Comparison of ENCODE assay signal across 28 cellular contexts in the genomic region with DNA sequence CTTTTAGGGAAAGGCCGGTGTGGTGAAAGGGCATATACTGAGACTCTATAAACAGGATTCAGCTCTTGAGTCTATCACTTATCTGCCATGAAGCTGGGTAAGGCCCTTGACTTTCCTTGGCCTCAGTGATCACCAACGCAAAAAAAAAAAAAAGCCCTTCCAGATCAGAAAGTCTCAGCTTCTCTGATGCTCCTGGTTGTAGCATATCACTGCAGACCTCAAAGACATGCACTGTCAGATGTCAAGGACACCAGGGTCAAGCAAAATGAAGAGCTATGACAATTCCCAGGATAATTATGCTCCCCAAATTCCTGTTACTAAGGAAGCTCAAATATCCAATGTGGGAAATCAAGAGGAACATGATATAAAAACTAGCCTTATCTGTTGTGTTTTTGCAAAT.
DNase-seq lines count a peak whose midpoint lies in the region; ATAC-seq and TF ChIP-seq lines count a peak whose summit lies in the region.
"Had no signal": no experiment of that assay in that cellular context is flagged by ENCODE, and none has a peak within 500 bp of the region (broad histone marks: within the 10 kb centered on the region; RNA-seq: fewer than 3 reads in every experiment).

No MANE protein-coding gene starts in this region.

- H3K27ac Mint-ChIP-seq in MCF 10A (ENCODE audit: low read depth, unreplicated experiment): peak overlapping the region; percentile 89
- H3K27ac Mint-ChIP-seq: activated naive CD8-positive, alpha-beta T cell treated with anti-CD3 and anti-CD28 coated beads, Interleukin-2, amount 50 U/mL, for 24 hours; memory B cell; progenitor cell of endocrine pancreas; stimulated activated naive CD8-positive, alpha-beta T cell treated with anti-CD3 and anti-CD28 coated beads, Interleukin-15, amount 100 ng/mL, for 72 hours had no signal

- H2AFZ ChIP-seq in Karpas-422 (ENCODE audit: low read length): no peak overlapping the region

- CTCF ChIA-PET in MCF 10A (lab: Yijun Ruan, JAX): interaction anchor here (0.6 to 0.9 kb wide), 4 partner anchors 8 to 667 kb away, joined by 3 to 4 read pairs (median 4); no protein-coding TSS in a partner anchor

- H3K36me3 ChIP-seq in breast epithelium (no peaks in the 10 kb centered on the region), adipocyte (ENCODE audit: control insufficient read depth, insufficient read depth, low read length, severe bottlenecking) (no peaks in the 10 kb centered on the region), Karpas-422 (ENCODE audit: insufficient read depth, low read length) (no peaks in the 10 kb centered on the region)
- H3K36me3 ChIP-seq: heart left ventricle, thyroid gland, vagina had no signal

- no peak overlapping the region for H3K4me3 Mint-ChIP-seq in MCF 10A (ENCODE audit: unreplicated experiment)
- H3K4me3 Mint-ChIP-seq: activated naive CD8-positive, alpha-beta T cell treated with anti-CD3 and anti-CD28 coated beads, Interleukin-2, amount 50 U/mL, for 24 hours; memory B cell had no signal

- H3K27me3 Mint-ChIP-seq in MCF 10A (ENCODE audit: insufficient read depth, unreplicated experiment): no peaks in the 10 kb centered on the region
- H3K27me3 Mint-ChIP-seq: progenitor cell of endocrine pancreas; stimulated activated naive CD8-positive, alpha-beta T cell treated with anti-CD3 and anti-CD28 coated beads, Interleukin-15, amount 100 ng/mL, for 72 hours had no signal

- no peaks in the 10 kb centered on the region for H3K9me3 Mint-ChIP-seq in MCF 10A (ENCODE audit: unreplicated experiment)
- H3K9me3 Mint-ChIP-seq: activated naive CD8-positive, alpha-beta T cell treated with anti-CD3 and anti-CD28 coated beads, Interleukin-2, amount 50 U/mL, for 24 hours; CD8-positive, alpha-beta memory T cell; memory B cell; stimulated activated naive CD8-positive, alpha-beta T cell treated with anti-CD3 and anti-CD28 coated beads, Interleukin-15, amount 100 ng/mL, for 72 hours had no signal

- H3K9ac ChIP-seq in adipocyte (ENCODE audit: low read length): no peak overlapping the region
- no peak overlapping the region for H3K9ac ChIP-seq in Karpas-422 (ENCODE audit: low read length)

- peaks cover 26% of the 10 kb centered on the region for H3K4me1 Mint-ChIP-seq in MCF 10A (ENCODE audit: insufficient read depth, unreplicated experiment)
- H3K4me1 Mint-ChIP-seq: memory B cell had no signal

- no peak for ATAC-seq in foreskin keratinocyte
- ATAC-seq: activated naive CD8-positive, alpha-beta T cell treated with anti-CD3 and anti-CD28 coated beads, Interleukin-2, amount 50 U/mL, for 24 hours; stimulated activated naive CD8-positive, alpha-beta T cell treated with anti-CD3 and anti-CD28 coated beads, Interleukin-15, amount 100 ng/mL, for 72 hours had no signal

- peaks cover 0 to 3% of the 10 kb centered on the region in 2 donors for H3K27me3 ChIP-seq in breast epithelium
- H3K27me3 ChIP-seq in adipocyte (replicated peaks; ENCODE audit: control insufficient read depth, insufficient read depth, low read length): no peaks in the 10 kb centered on the region
- H3K27me3 ChIP-seq in foreskin keratinocyte: no peaks in the 10 kb centered on the region
- no peaks in the 10 kb centered on the region for H3K27me3 ChIP-seq in Karpas-422 (ENCODE audit: low read length)
- H3K27me3 ChIP-seq: thyroid gland, vagina had no signal

- no peaks in the 10 kb centered on the region for H3K9me2 ChIP-seq in Karpas-422 (replicated peaks; ENCODE audit: insufficient read depth, low read length)

- H3K9me3 ChIP-seq in breast epithelium (no peaks in the 10 kb centered on the region), adipocyte (ENCODE audit: control insufficient read depth, low read length) (no peaks in the 10 kb centered on the region), Karpas-422 (ENCODE audit: low read length) (no peaks in the 10 kb centered on the region)
- H3K9me3 ChIP-seq: heart left ventricle, thyroid gland, vagina had no signal

- H3K36me3 Mint-ChIP-seq in MCF 10A (ENCODE audit: insufficient read depth, unreplicated experiment): no peaks in the 10 kb centered on the region
- H3K36me3 Mint-ChIP-seq: memory B cell had no signal

- no peaks in the 10 kb centered on the region for H4K20me1 ChIP-seq in Karpas-422 (ENCODE audit: insufficient read depth, low read depth, low read length)

- H3K4me3 ChIP-seq in breast epithelium: no peak overlapping the region
- H3K4me3 ChIP-seq in adipocyte (ENCODE audit: low read length): peak overlapping the region; percentile 68
- H3K4me3 ChIP-seq in Karpas-422 (ENCODE audit: low read length): no peak overlapping the region
- H3K4me3 ChIP-seq: dorsolateral prefrontal cortex, heart left ventricle, SK-N-MC, thyroid gland, vagina had no signal

- intact Hi-C loops in MCF 10A (cut with micrococcal nuclease) (loop anchor here (10.0 kb wide), 1 partner anchor 284 kb away; no protein-coding TSS in a partner anchor), breast epithelium (cut with DNase I; ENCODE audit: low total_unique reads) (no loop called here)

- BruUV-seq in MCF 10A (replicated peaks; lab: Mats Ljungman, UMichigan): no TSS peak

- no peak overlapping the region for H3K4me2 ChIP-seq in Karpas-422 (ENCODE audit: low read depth, low read length, poor library complexity, severe bottlenecking)

- DNase-seq in MCF 10A (ENCODE audit: unreplicated experiment): no peak
- no peak for DNase-seq in breast epithelium (ENCODE audit: low spot score in 2 of 2)
- DNase-seq in adipocyte (ENCODE audit: low read depth): no peak
- no peak for DNase-seq in foreskin keratinocyte
- no peak for DNase-seq in Karpas-422
- no peak for DNase-seq in islet precursor cell
- no peak for DNase-seq in NOMO-1 treated with DMSO at 0.1 percent for 48 hours (lab: John Stamatoyannopoulos, UW; ENCODE audit: unreplicated experiment)
- no peak for DNase-seq in SW 1271 (lab: John Stamatoyannopoulos, UW)
- DNase-seq: activated CD4-positive, alpha-beta T cell treated with anti-CD3 and anti-CD28 coated beads for 4 hours; activated CD8-positive, alpha-beta memory T cell treated with anti-CD3 and anti-CD28 coated beads for 24 hours; activated gamma-delta T cell; activated naive CD8-positive, alpha-beta T cell treated with anti-CD3 and anti-CD28 coated beads, Interleukin-2, amount 50 U/mL, for 24 hours; CD8-positive, alpha-beta memory T cell; DMS153; dorsolateral prefrontal cortex; heart left ventricle; NCI-H1105; NCI-H1930; NCI-H526 treated with DMSO at 0.1 percent for 48 hours; stimulated activated CD8-positive, alpha-beta memory T cell treated with anti-CD3 and anti-CD28 coated beads, Interleukin-4, amount 100 ng/mL, for 48 hours; stimulated activated naive CD8-positive, alpha-beta T cell treated with anti-CD3 and anti-CD28 coated beads, Interleukin-15, amount 100 ng/mL, for 72 hours; T-helper 2 cell; thyroid gland had no signal

- H3K79me2 ChIP-seq in Karpas-422 (ENCODE audit: low read length): no peaks in the 10 kb centered on the region

- H3K4me1 ChIP-seq in breast epithelium (peaks cover 0 to 4% of the 10 kb centered on the region in 2 donors), adipocyte (ENCODE audit: control insufficient read depth, insufficient read depth, low read length) (peaks cover 59% of the 10 kb centered on the region), foreskin keratinocyte (peaks cover 76% of the 10 kb centered on the region), Karpas-422 (ENCODE audit: low read length) (no peaks in the 10 kb centered on the region)

- TF ChIP-seq POLR2A in breast epithelium (IDR thresholded peaks at IDR 0.05): no peak

- H3K27ac ChIP-seq in breast epithelium (no peak overlapping the region), foreskin keratinocyte (peak overlapping the region; percentile 43), Karpas-422 (ENCODE audit: low read length) (no peak overlapping the region)
- H3K27ac ChIP-seq: dorsolateral prefrontal cortex, heart left ventricle, RWPE1, SK-N-MC, vagina had no signal

- TF ChIP-seq CTCF in MCF 10A (IDR thresholded peaks at IDR 0.05; ENCODE audit: unreplicated experiment) (no peak), breast epithelium (IDR thresholded peaks at IDR 0.05) (no peak), foreskin keratinocyte (conservative IDR thresholded peaks at IDR 0.05) (no peak)

- POLR2A ChIA-PET in MCF 10A (lab: Yijun Ruan, JAX): interaction anchor here (0.6 to 1.7 kb wide), 9 partner anchors 9 to 688 kb away, joined by 3 to 14 read pairs (median 4); no protein-coding TSS in a partner anchor
